Comparison of ENCODE assay signal across 9 cellular contexts in genomic region chr1:6485937-6486250, GRCh38. TPM values are rescaled to one million over a fixed set of nuclear protein-coding genes. Genes with fewer than 3 reads are reported as not detected.
DNase-seq lines count a peak whose midpoint lies in the region; ATAC-seq and TF ChIP-seq lines count a peak whose summit lies in the region.
"Had no signal": no experiment of that assay in that cellular context is flagged by ENCODE, and none has a peak within 500 bp of the region (broad histone marks: within the 10 kb centered on the region; RNA-seq: fewer than 3 reads in every experiment).

No MANE protein-coding gene starts in this region.

- no peaks in the 10 kb centered on the region for H3K9me3 Mint-ChIP-seq in neural progenitor cell
- no peaks in the 10 kb centered on the region for H3K9me3 Mint-ChIP-seq in activated CD4-positive, alpha-beta T cell treated with anti-CD3 and anti-CD28 coated beads for 36 hours (ENCODE audit: low read depth)
- H3K9me3 Mint-ChIP-seq: activated CD4-positive, alpha-beta memory T cell treated with anti-CD3 and anti-CD28 coated beads, Interleukin-2, amount 10 ng/mL, durations not matched to agents 7 days and 5 days had no signal

- peaks cover 5% of the 10 kb centered on the region for H3K36me3 ChIP-seq in NT2/D1 (ENCODE audit: insufficient read depth, insufficient read length, low read length)
- H3K36me3 ChIP-seq in neural progenitor cell: no peaks in the 10 kb centered on the region

- intact Hi-C loops in activated CD4-positive, alpha-beta T cell treated with anti-CD3 and anti-CD28 coated beads for 36 hours (cut with DNase I, micrococcal nuclease): loop anchor here (1.0 to 5.0 kb wide), 6 partner anchors 37 to 733 kb away; partner anchors contain the start of gene NOL9 (in 1 of the 2)

- H3K9me3 ChIP-seq in NT2/D1 (ENCODE audit: insufficient read depth, low read length): no peaks in the 10 kb centered on the region
- H3K9me3 ChIP-seq in neural progenitor cell (ENCODE audit: low read depth): no peaks in the 10 kb centered on the region

- peaks cover 9% of the 10 kb centered on the region for H3K27me3 ChIP-seq in NT2/D1 (ENCODE audit: insufficient read depth, insufficient read length)
- peaks cover 4% of the 10 kb centered on the region for H3K27me3 ChIP-seq in neural progenitor cell

- POLR2A ChIA-PET in activated CD4-positive, alpha-beta T cell treated with anti-CD3 and anti-CD28 coated beads for 36 hours (lab: Charles Lee): no interaction called here

- 0 out of 2 replicates have a peak, but pooled peaks have one; percentile 8 for TF ChIP-seq CTCF in AG10803 (conservative IDR thresholded peaks at IDR 0.05; ENCODE audit: low read length)
- no peak for TF ChIP-seq CTCF in epithelial cell of esophagus (IDR thresholded peaks at IDR 0.05; ENCODE audit: insufficient read depth, low read depth, low read length, missing control alignments)
- no peak for TF ChIP-seq CTCF in neural progenitor cell (IDR thresholded peaks at IDR 0.05)

- no peak overlapping the region for H3K27ac ChIP-seq in neural progenitor cell

- H3K4me1 ChIP-seq in NT2/D1 (ENCODE audit: insufficient read depth, insufficient read length): peaks cover 15% of the 10 kb centered on the region
- H3K4me1 ChIP-seq in neural progenitor cell: peaks cover 12% of the 10 kb centered on the region

- H3K36me3 Mint-ChIP-seq in neural progenitor cell: no peaks in the 10 kb centered on the region
- H3K36me3 Mint-ChIP-seq in activated CD4-positive, alpha-beta T cell treated with anti-CD3 and anti-CD28 coated beads for 36 hours (ENCODE audit: low read depth): no peaks in the 10 kb centered on the region

- H3K9ac ChIP-seq in NT2/D1 (ENCODE audit: insufficient read length, low read depth) (peak overlapping the region; percentile 21), neural progenitor cell (no peak overlapping the region)

- H3K27me3 Mint-ChIP-seq in neural progenitor cell (ENCODE audit: insufficient read depth, low read depth): peaks cover 30% of the 10 kb centered on the region
- H3K27me3 Mint-ChIP-seq in activated CD4-positive, alpha-beta T cell treated with anti-CD3 and anti-CD28 coated beads for 36 hours: peaks cover 24% of the 10 kb centered on the region

- peak overlapping the region; percentile 76 for H3K4me3 Mint-ChIP-seq in neural progenitor cell
- no peak overlapping the region for H3K4me3 Mint-ChIP-seq in activated CD4-positive, alpha-beta T cell treated with anti-CD3 and anti-CD28 coated beads for 36 hours
- H3K4me3 Mint-ChIP-seq: activated CD4-positive, alpha-beta memory T cell treated with anti-CD3 and anti-CD28 coated beads, Interleukin-2, amount 10 ng/mL, durations not matched to agents 7 days and 5 days had no signal

- H3K4me3 ChIP-seq in AG10803 (ENCODE audit: low read length) (peak overlapping the region; percentile 40), NT2/D1 (ENCODE audit: insufficient read length, low read depth) (no peak overlapping the region), epithelial cell of esophagus (ENCODE audit: low read length) (peak overlapping the region; percentile 57), neural progenitor cell (peak overlapping the region; percentile 91)

- H3F3A ChIP-seq in neural progenitor cell (ENCODE audit: low read depth): peaks cover 9% of the 10 kb centered on the region

- peaks cover 8% of the 10 kb centered on the region for H3K4me1 Mint-ChIP-seq in neural progenitor cell
- H3K4me1 Mint-ChIP-seq in activated CD4-positive, alpha-beta T cell treated with anti-CD3 and anti-CD28 coated beads for 36 hours: peaks cover 7% of the 10 kb centered on the region

- peak overlapping the region; percentile 76 for H2AFZ ChIP-seq in neural progenitor cell (replicated peaks)

- H4K20me1 ChIP-seq in neural progenitor cell (ENCODE audit: low read depth): no peaks in the 10 kb centered on the region

- DNase-seq in AG10803 (ENCODE audit: low read depth) (no peak), NT2/D1 (ENCODE audit: low read depth, low spot score) (no peak), epithelial cell of esophagus (ENCODE audit: low read depth) (peak; percentile 31), neural progenitor cell (ENCODE audit: low spot score) (no peak), T-helper 2 cell (no peak), H4 (ENCODE audit: low spot score) (no peak)
- no peak for DNase-seq in activated CD4-positive, alpha-beta T cell treated with anti-CD3 and anti-CD28 coated beads for 36 hours

- CTCF ChIA-PET in activated CD4-positive, alpha-beta T cell treated with anti-CD3 and anti-CD28 coated beads for 36 hours (lab: Charles Lee): interaction anchor here (0.7 to 2.4 kb wide), 10 partner anchors 9 to 162 kb away, joined by 3 to 10 read pairs (median 4); no protein-coding TSS in a partner anchor

- H3K27ac Mint-ChIP-seq in neural progenitor cell: no peak overlapping the region
- no peak overlapping the region for H3K27ac Mint-ChIP-seq in activated CD4-positive, alpha-beta T cell treated with anti-CD3 and anti-CD28 coated beads for 36 hours
- H3K27ac Mint-ChIP-seq: activated CD4-positive, alpha-beta memory T cell treated with anti-CD3 and anti-CD28 coated beads, Interleukin-2, amount 10 ng/mL, durations not matched to agents 7 days and 5 days had no signal

- ATAC-seq in activated CD4-positive, alpha-beta T cell treated with anti-CD3 and anti-CD28 coated beads for 36 hours: no peak
- ATAC-seq in GM18861 (IDR thresholded peaks at IDR 0.05; ENCODE audit: unreplicated experiment): no peak

- peaks cover 6% of the 10 kb centered on the region for H3K79me2 ChIP-seq in neural progenitor cell (ENCODE audit: low read depth)

- H3K4me2 ChIP-seq in neural progenitor cell: peak overlapping the region; percentile 99

RNA-seq across cellular contexts. Expression of gene PLEKHG5, which starts 5.6 kb away (rescaled TPM):
- 7.4 and 25.9 TPM in 2 replicates for total RNA-seq in neural progenitor cell (ENCODE audit: low replicate concordance)
- total RNA-seq in activated CD4-positive, alpha-beta T cell treated with anti-CD3 and anti-CD28 coated beads for 36 hours: 1 to 10 TPM in 1 of 2 experiments, under 1 TPM in 1; 0.76 to 1.1 TPM
- total RNA-seq in H4 (2014; rRNA removed; shearing (Covaris generic)): 1.3 and 1.6 TPM in 2 replicates

RNA-seq across cellular contexts. Expression of gene TNFRSF25, which starts 19.9 kb away (rescaled TPM):
- total RNA-seq in neural progenitor cell (ENCODE audit: low replicate concordance): 15.6 and 23.7 TPM in 2 replicates
- 10 to 100 TPM; 57.3 to 66.7 TPM for total RNA-seq in activated CD4-positive, alpha-beta T cell treated with anti-CD3 and anti-CD28 coated beads for 36 hours
- 0.10 and 0.81 TPM in 2 replicates for total RNA-seq in H4 (2014; rRNA removed; shearing (Covaris generic))
